Comparison of ENCODE assay signal across 8 cellular contexts in the genomic region with DNA sequence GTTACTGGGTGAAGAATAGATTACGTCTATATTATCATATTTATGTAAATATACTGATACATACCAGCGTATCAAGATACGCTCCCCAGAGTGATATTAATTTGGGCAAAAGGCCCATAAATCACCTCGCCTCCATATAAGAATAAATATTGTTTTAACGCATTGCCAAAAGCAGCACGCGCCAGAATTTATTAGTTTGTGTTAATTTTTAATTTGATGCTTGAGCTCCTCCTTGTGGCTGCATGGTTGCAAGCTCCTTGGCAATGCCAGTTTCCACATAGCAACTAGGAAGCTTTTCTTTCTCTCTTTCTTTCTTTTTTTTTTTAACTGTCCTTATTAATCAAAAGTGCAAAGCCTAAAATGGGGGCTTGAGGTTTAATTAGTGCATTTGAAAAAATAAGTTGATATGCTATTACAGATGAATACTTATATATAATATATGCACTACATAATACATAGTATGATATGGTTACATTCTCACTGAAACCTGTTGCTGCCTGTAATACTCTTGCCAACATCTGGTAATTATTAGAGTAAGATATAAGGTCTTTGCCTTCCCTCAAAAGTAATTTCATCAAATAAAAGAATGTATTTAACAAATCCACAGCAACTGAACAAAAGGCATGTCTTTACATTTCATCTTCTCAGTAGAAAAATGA.
DNase-seq lines count a peak whose midpoint lies in the region; ATAC-seq and TF ChIP-seq lines count a peak whose summit lies in the region.

No MANE protein-coding gene starts in this region.

- TF ChIP-seq CTCF in AG09319 (IDR thresholded peaks at IDR 0.05; ENCODE audit: low read depth, low read length): peak; percentile 79
- peak; percentile 79 for TF ChIP-seq CTCF in GM13977 (IDR thresholded peaks at IDR 0.05; ENCODE audit: extremely low read depth, insufficient read depth, missing control alignments)
- peak; percentile 74 for TF ChIP-seq CTCF in Panc1 (IDR thresholded peaks at IDR 0.05)
- peak; percentile 86 for TF ChIP-seq CTCF in epithelial cell of esophagus (IDR thresholded peaks at IDR 0.05; ENCODE audit: insufficient read depth, low read depth, low read length, missing control alignments)
- TF ChIP-seq CTCF in nephron (IDR thresholded peaks at IDR 0.05; ENCODE audit: unreplicated experiment in 3 of 3): peak; percentile 86 to 89 (median 88)

- in situ Hi-C loops in GM13977 (cut with MboI; ENCODE audit: low pct_unique_long_range_greater_than_20kb, low sequenced_read_pairs, unreplicated experiment) (loop anchor here (25.0 kb wide), 1 partner anchor 398 kb away; no protein-coding TSS in a partner anchor), Panc1 (cut with HindIII; ENCODE audit: low pct_unique_long_range_greater_than_20kb, low sequenced_read_pairs) (no loop called here)

- H3K9me3 Mint-ChIP-seq in nephron: peaks cover 4% of the 10 kb centered on the region

- H3K4me1 Mint-ChIP-seq in nephron: peaks cover 28% of the 10 kb centered on the region

- no peak overlapping the region for H3K4me3 ChIP-seq in Panc1 (ENCODE audit: low read depth in 2 of 2, low read length in 2 of 2)
- no peak overlapping the region for H3K4me3 ChIP-seq in epithelial cell of esophagus (ENCODE audit: low read length)

- intact Hi-C loops in Panc1 (cut with micrococcal nuclease; ENCODE audit: unreplicated experiment): loop anchor here (1.0 to 10.0 kb wide), 2 partner anchors 226 to 396 kb away; no protein-coding TSS in a partner anchor

- H3K4me3 Mint-ChIP-seq in nephron: no peak overlapping the region

- no peaks in the 10 kb centered on the region for H3K36me3 ChIP-seq in Panc1 (ENCODE audit: control insufficient read depth, insufficient read depth, low read length)

- H3K4me1 ChIP-seq in Panc1 (ENCODE audit: control insufficient read depth, insufficient read depth, low read length): no peaks in the 10 kb centered on the region

- POLR2A ChIA-PET in Panc1 (lab: Charles Lee): interaction anchor here (0.6 kb wide), 1 partner anchor 9 kb away, joined by 4 read pairs; no protein-coding TSS in a partner anchor

- H3K27me3 ChIP-seq in Panc1 (ENCODE audit: control insufficient read depth, insufficient read depth, low read length): no peaks in the 10 kb centered on the region

- CTCF ChIA-PET in Panc1 (lab: Charles Lee): interaction anchor here (0.7 to 0.9 kb wide), 5 partner anchors 73 to 482 kb away, joined by 3 to 4 read pairs (median 3); no protein-coding TSS in a partner anchor

- no peak overlapping the region for H3K27ac ChIP-seq in Panc1 (ENCODE audit: low read length)

- H3K36me3 Mint-ChIP-seq in nephron (ENCODE audit: low read depth): no peaks in the 10 kb centered on the region

- DNase-seq in AG09319 (ENCODE audit: extremely low read depth, low read depth) (no peak), GM13977 (ENCODE audit: low spot score) (peak; percentile 21), Panc1 (ENCODE audit: low read depth, low spot score) (peak; percentile 15), epithelial cell of esophagus (ENCODE audit: low read depth) (peak; percentile 52), activated gamma-delta T cell (lab: John Stamatoyannopoulos, UW) (no peak)

- H3K27me3 Mint-ChIP-seq in nephron (ENCODE audit: low read depth): peaks cover 12% of the 10 kb centered on the region

- ATAC-seq in HG03135 (IDR thresholded peaks at IDR 0.05; ENCODE audit: unreplicated experiment) (peak; percentile 51), Panc1 (no peak), HG03280 (IDR thresholded peaks at IDR 0.05; ENCODE audit: unreplicated experiment) (no peak)

- no peak overlapping the region for H3K27ac Mint-ChIP-seq in nephron

- H3K9me3 ChIP-seq in Panc1 (ENCODE audit: control insufficient read depth, insufficient read depth, low read depth, low read length): no peaks in the 10 kb centered on the region

- BruUV-seq in Panc1 (replicated peaks; lab: Mats Ljungman, UMichigan): no TSS peak

Comparison
In these comparisons a context has a peak if more than half of its experiments do, and no peak if none do; other contexts are left out.
1. DNase-seq: peak in GM13977 (single experiment), Panc1 (single experiment) and epithelial cell of esophagus (single experiment); none in AG09319 (single experiment) and activated gamma-delta T cell (single experiment).
2. Peak in every context shown above with its lines, with median percentiles within 50 percentile points of each other: CTCF ChIP-seq.